In the genomic region with DNA sequence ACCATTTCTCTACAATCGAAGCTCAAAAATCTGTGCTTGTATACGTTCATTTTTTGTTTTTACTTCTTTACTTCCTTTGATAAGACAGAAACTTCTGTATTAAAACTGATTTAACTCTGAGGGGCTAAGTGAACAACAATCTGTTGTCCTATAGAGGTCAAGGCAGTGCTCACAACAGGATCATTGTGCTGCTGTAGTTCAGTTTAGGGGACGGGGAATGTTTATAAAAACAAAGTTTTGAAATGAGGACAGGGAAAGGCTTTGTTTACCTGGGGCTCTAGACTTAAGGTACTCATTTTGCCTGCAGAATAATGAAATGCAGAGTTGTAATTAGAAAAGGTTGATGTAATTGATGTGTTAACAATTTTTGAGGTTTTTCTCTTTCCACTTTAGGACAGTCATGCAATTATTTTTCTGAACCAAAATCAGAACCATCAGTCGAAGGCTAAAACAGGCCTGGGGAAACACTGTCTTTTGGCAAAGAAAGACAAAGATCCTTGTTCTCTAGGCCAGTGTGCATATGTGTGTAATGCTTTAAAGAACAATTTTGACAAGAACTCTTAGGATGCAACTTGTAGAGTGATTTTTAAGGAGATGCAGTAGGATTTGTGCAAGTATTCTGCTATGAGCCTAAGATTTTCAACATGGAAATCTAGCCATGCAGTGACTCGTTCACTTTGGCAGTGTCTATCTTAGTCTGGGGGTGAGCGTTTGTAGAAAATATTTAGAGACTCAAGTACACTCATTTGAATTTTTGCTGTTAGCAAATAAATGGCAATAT, we compare ENCODE assay signal across 1 cellular context.
TF ChIP-seq lines count a peak whose summit lies in the region.

No MANE protein-coding gene starts in this region.

TF ChIP-seq in GM23338, 12 proteins besides CTCF, POLR2A, EP300 and RAD21 (continued from another document):
- TF ChIP-seq ZNF462 (CRISPR knock-in tag; IDR thresholded peaks at IDR 0.05) = no peak
- no peak for TF ChIP-seq REST (IDR thresholded peaks at IDR 0.05; ENCODE audit: unreplicated experiment)
- no peak for TF ChIP-seq POLR2AphosphoS5 (IDR thresholded peaks at IDR 0.05; ENCODE audit: low read depth)
- no peak for TF ChIP-seq ZNF114 (CRISPR knock-in tag; IDR thresholded peaks at IDR 0.05)
- TF ChIP-seq STAT1 (IDR thresholded peaks at IDR 0.05; ENCODE audit: unreplicated experiment) = no peak
- TF ChIP-seq EZH2phosphoT487 (IDR thresholded peaks at IDR 0.05; ENCODE audit: unreplicated experiment) = no peak
